ENCODE assay signal across 8 cellular contexts in the genomic region with DNA sequence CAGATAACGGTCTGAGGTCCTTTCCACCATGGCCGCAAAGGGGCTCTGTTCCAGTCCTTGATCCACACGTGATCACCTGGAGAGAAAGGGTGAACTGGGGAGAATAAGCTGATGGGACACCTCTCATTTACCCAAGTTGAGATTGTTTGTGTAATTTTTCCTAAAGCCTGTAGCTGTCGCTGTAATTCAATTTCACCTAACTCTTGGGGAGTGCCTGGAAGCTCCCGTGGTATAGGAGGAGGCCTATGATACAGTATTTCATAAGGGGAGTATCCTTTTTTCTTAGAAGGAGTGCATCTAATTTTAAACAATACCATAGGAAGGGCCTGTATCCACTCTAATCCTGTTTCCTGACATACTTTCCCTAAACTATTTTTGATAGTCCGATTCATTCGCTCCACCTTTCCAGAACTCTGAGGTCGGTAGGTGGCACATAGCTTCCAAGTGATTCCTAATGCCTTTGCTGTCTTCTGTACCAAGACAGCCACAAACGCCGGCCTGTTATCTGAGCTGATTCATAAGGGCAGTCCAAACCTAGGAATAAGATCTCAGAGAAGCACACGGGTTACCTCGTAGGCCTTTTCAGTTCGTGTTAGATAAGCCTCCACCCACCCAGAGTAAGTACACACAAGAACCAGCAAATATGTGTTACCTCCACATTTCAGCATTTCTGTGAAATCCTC.
DNase-seq lines count a peak whose midpoint lies in the region; ATAC-seq and TF ChIP-seq lines count a peak whose summit lies in the region.
"Not testable (repeated sequence)": the region's sequence is repeated elsewhere in the genome, so short reads cannot be mapped to it uniquely, and the experiment has no call there.

No MANE protein-coding gene starts in this region.

- not testable (repeated sequence) for H3K4me1 Mint-ChIP-seq in GM23338

- not testable (repeated sequence) for H3K27ac ChIP-seq in GM23338 (ENCODE audit: low read depth); hepatocyte; psoas muscle

- H3K9me3 ChIP-seq in BE2C; hepatocyte (ENCODE audit: low read depth); psoas muscle: not testable (repeated sequence)

- not testable (repeated sequence) for H4K20me1 ChIP-seq in GM23338 (replicated peaks; ENCODE audit: insufficient read depth); hepatocyte (ENCODE audit: insufficient read depth, poor library complexity, severe bottlenecking)

- not testable (repeated sequence) for H3K9me2 ChIP-seq in GM23338 (ENCODE audit: insufficient read depth); hepatocyte (replicated peaks; ENCODE audit: insufficient read depth)

- H3K79me2 ChIP-seq in GM23338 (replicated peaks; ENCODE audit: insufficient read depth); hepatocyte: not testable (repeated sequence)

- intact Hi-C loops in psoas muscle (cut with DNase I): not testable (repeated sequence)

- H3K9me3 Mint-ChIP-seq in GM23338: not testable (repeated sequence)

- not testable (repeated sequence) for H3K27me3 Mint-ChIP-seq in GM23338 (ENCODE audit: insufficient read depth, low read depth, poor library complexity)

- not testable (repeated sequence) for H3K27me3 ChIP-seq in BE2C; GM23338 (ENCODE audit: insufficient read depth); hepatocyte; psoas muscle (ENCODE audit: insufficient read depth in 3 of 3, low read length in 2 of 3)

- WGBS in hepatocyte (ENCODE audit: low lambda C conversion rate, missing lambda C conversion rate): 59% methylated on average over 13 of the region's 13 CpGs
- WGBS in psoas muscle, 3 donors: 74 to 78% (median 75%) methylated on average over 13 of the region's 13 CpGs

- H3K4me3 ChIP-seq in BE2C (ENCODE audit: low read depth, low read length); GM23338; hepatocyte; psoas muscle: not testable (repeated sequence)

- TF ChIP-seq CTCF in BE2C (IDR thresholded peaks at IDR 0.05; ENCODE audit: low read depth, low read length) (peak; percentile 26; the same call in 1 of the 2 replicates), GM23338 (conservative IDR thresholded peaks at IDR 0.05; ENCODE audit: low read depth in 2 of 2) (peak; percentile 46 to 56; a peak in 3 of 4 replicates), hepatocyte (IDR thresholded peaks at IDR 0.05; ENCODE audit: poor library complexity) (peak; percentile 34), psoas muscle (IDR thresholded peaks at IDR 0.05) (peak; percentile 9)

- H3K4me1 ChIP-seq in BE2C; GM23338 (ENCODE audit: insufficient read depth); hepatocyte (ENCODE audit: insufficient read depth); psoas muscle: not testable (repeated sequence)

- not testable (repeated sequence) for ATAC-seq in GM23338, psoas muscle

- H3K27ac Mint-ChIP-seq in GM23338: not testable (repeated sequence)

- H3K4me2 ChIP-seq in GM23338, hepatocyte: not testable (repeated sequence)

- H2AFZ ChIP-seq in GM23338, hepatocyte: not testable (repeated sequence)

- H3K4me3 Mint-ChIP-seq in GM23338: not testable (repeated sequence)

- H3K36me3 Mint-ChIP-seq in GM23338 (ENCODE audit: low read depth): not testable (repeated sequence)

- H3F3A ChIP-seq in GM23338 (replicated peaks; ENCODE audit: low read depth): not testable (repeated sequence)

- not testable (repeated sequence) for H3K36me3 ChIP-seq in BE2C; GM23338 (ENCODE audit: insufficient read depth); hepatocyte (replicated peaks; ENCODE audit: insufficient read depth, low read depth); psoas muscle (ENCODE audit: insufficient read depth in 1 of 2, low read depth in 1 of 2)

- not testable (repeated sequence) for DNase-seq in BE2C; hepatocyte (ENCODE audit: low spot score); psoas muscle
- DNase-seq in GM23338 (ENCODE audit: low spot score) (peak; percentile 52), NCI-H1436 (lab: John Stamatoyannopoulos, UW) (peak; percentile 6), NCI-H82 (lab: John Stamatoyannopoulos, UW) (peak; percentile 8), SKM-1 treated with dmso at 0.1 percent for 144 hours (lab: John Stamatoyannopoulos, UW; ENCODE audit: unreplicated experiment) (peak; percentile 6), dermis blood vessel endothelial cell (peak; percentile 39)
